8 cellular contexts compared by ENCODE assay signal in the genomic region with DNA sequence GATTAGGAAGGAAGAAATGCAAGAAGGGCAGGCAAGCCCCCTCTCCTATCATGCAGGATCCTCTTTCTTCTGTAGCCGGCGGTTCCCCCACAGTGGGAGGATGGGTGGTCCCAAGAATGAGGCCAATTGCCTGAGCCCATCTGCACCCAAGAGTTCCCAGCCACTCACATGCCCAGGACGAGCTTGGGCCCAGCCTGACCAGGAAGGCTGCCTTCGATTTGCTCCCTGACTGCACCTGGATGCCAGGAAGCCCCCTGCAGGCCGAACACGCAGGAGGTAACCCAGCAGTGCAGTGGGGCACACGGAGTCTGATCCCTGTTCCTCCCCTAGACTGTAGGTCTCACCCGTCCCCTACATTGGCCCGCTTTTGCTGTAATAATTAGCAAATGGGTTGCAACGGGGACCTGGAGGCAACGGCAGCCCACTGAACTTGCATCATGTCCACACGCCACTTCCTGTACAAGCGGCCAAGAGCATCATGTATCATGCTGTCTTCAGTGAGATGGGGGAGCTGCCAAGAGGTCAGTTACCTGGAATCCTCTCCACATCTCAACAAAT.
DNase-seq lines count a peak whose midpoint lies in the region; ATAC-seq and TF ChIP-seq lines count a peak whose summit lies in the region.

No MANE protein-coding gene starts in this region.

- no peaks in the 10 kb centered on the region for H3K9me2 ChIP-seq in neural cell (ENCODE audit: insufficient read depth, low read length)

- H3K9me3 ChIP-seq in CD8-positive, alpha-beta T cell (ENCODE audit: low read length) = no peaks in the 10 kb centered on the region
- H3K9me3 ChIP-seq in NT2/D1 (ENCODE audit: insufficient read depth, low read length) (no peaks in the 10 kb centered on the region), neural cell (ENCODE audit: low read length) (no peaks in the 10 kb centered on the region)

- CTCF ChIA-PET in CD8-positive, alpha-beta T cell (lab: Charles Lee) = interaction anchor here (2.1 kb wide), 1 partner anchor 11 kb away, joined by 14 read pairs; no protein-coding TSS in a partner anchor

- intact Hi-C loops in CD8-positive, alpha-beta T cell (cut with DNase I, micrococcal nuclease) = loop anchor here in 1 of 2 experiments (2.0 kb wide), 1 partner anchor 893 kb away; no protein-coding TSS in a partner anchor

- no peak for TF ChIP-seq EP300 in neural cell (conservative IDR thresholded peaks at IDR 0.05; ENCODE audit: poor library complexity, severe bottlenecking)

- H3F3A ChIP-seq in neural cell (ENCODE audit: insufficient read depth, low read length, poor library complexity, severe bottlenecking) = no peaks in the 10 kb centered on the region

- H3K27me3 Mint-ChIP-seq in CD8-positive, alpha-beta T cell (ENCODE audit: low read depth) = no peaks in the 10 kb centered on the region

- TF ChIP-seq RAD21 in neural cell (conservative IDR thresholded peaks at IDR 0.05) = no peak

- peaks cover 17% of the 10 kb centered on the region for H3K36me3 Mint-ChIP-seq in CD8-positive, alpha-beta T cell

- no peak overlapping the region for H3K4me3 ChIP-seq in CD8-positive, alpha-beta T cell (ENCODE audit: low read depth, low read length)
- no peak overlapping the region for H3K4me3 ChIP-seq in NT2/D1 (ENCODE audit: insufficient read length, low read depth)
- H3K4me3 ChIP-seq in neural cell (ENCODE audit: low read length) = no peak overlapping the region

- H3K79me2 ChIP-seq in neural cell (replicated peaks; ENCODE audit: insufficient read depth, low read length) = no peaks in the 10 kb centered on the region

- H3K4me1 ChIP-seq in CD8-positive, alpha-beta T cell (ENCODE audit: insufficient read depth, low read length) = peaks cover 8% of the 10 kb centered on the region
- H3K4me1 ChIP-seq in NT2/D1 (ENCODE audit: insufficient read depth, insufficient read length) = peaks cover 13% of the 10 kb centered on the region

- POLR2A ChIA-PET in CD8-positive, alpha-beta T cell (lab: Charles Lee) = no interaction called here

- ATAC-seq in CD8-positive, alpha-beta T cell = no peak
- no peak for ATAC-seq in GM21367 (IDR thresholded peaks at IDR 0.05; ENCODE audit: unreplicated experiment)
- no peak for ATAC-seq in HG02884 (IDR thresholded peaks at IDR 0.05; ENCODE audit: unreplicated experiment)

- H3K36me3 ChIP-seq in CD8-positive, alpha-beta T cell (ENCODE audit: insufficient read depth, low read length) = peaks cover 10% of the 10 kb centered on the region
- peaks cover 20% of the 10 kb centered on the region for H3K36me3 ChIP-seq in NT2/D1 (ENCODE audit: insufficient read depth, insufficient read length, low read length)
- H3K36me3 ChIP-seq in neural cell (ENCODE audit: insufficient read depth, low read length) = no peaks in the 10 kb centered on the region

- no peaks in the 10 kb centered on the region for H3K9me3 Mint-ChIP-seq in CD8-positive, alpha-beta T cell

- H3K9ac ChIP-seq in NT2/D1 (ENCODE audit: insufficient read length, low read depth) (peak overlapping the region; percentile 28), neural cell (ENCODE audit: low read length) (no peak overlapping the region)

- DNase-seq in CD8-positive, alpha-beta T cell = peak in 1 of 7 experiments; percentile 48
- DNase-seq in NT2/D1 (ENCODE audit: low read depth, low spot score) (no peak), dermis blood vessel endothelial cell (peak; percentile 11), HUDEP-2 (lab: John Stamatoyannopoulos, UW; ENCODE audit: unreplicated experiment in 76 of 76) (no peak), NCI-H128 (lab: John Stamatoyannopoulos, UW; ENCODE audit: unreplicated experiment) (no peak)

- no peaks in the 10 kb centered on the region for H4K20me1 ChIP-seq in neural cell (ENCODE audit: insufficient read depth)

- H3K4me1 Mint-ChIP-seq in CD8-positive, alpha-beta T cell (ENCODE audit: low read depth) = peaks cover 21% of the 10 kb centered on the region

- H3K27ac ChIP-seq in CD8-positive, alpha-beta T cell (ENCODE audit: low read depth, low read length) = no peak overlapping the region
- H3K27ac ChIP-seq in neural cell (ENCODE audit: low read length) = no peak overlapping the region

- H3K27ac Mint-ChIP-seq in CD8-positive, alpha-beta T cell = peak overlapping the region; percentile 55

- no peaks in the 10 kb centered on the region for H3K27me3 ChIP-seq in CD8-positive, alpha-beta T cell (ENCODE audit: insufficient read depth, low read length)
- no peaks in the 10 kb centered on the region for H3K27me3 ChIP-seq in NT2/D1 (ENCODE audit: insufficient read depth, insufficient read length)
- H3K27me3 ChIP-seq in neural cell (ENCODE audit: insufficient read depth, low read depth, low read length) = no peaks in the 10 kb centered on the region

- TF ChIP-seq CTCF in CD8-positive, alpha-beta T cell (IDR thresholded peaks at IDR 0.05) = no peak
- TF ChIP-seq CTCF in neural cell (IDR thresholded peaks at IDR 0.05; ENCODE audit: poor library complexity, severe bottlenecking) = no peak

- H3K4me2 ChIP-seq in neural cell (ENCODE audit: low read length) = no peak overlapping the region

- H2AFZ ChIP-seq in neural cell (ENCODE audit: low read depth, low read length) = no peak overlapping the region

- H3K4me3 Mint-ChIP-seq in CD8-positive, alpha-beta T cell = peak overlapping the region; percentile 87

TF ChIP-seq in neural cell, 6 proteins besides CTCF, POLR2A, EP300 and RAD21:
- TF ChIP-seq SMC3 (conservative IDR thresholded peaks at IDR 0.05; ENCODE audit: poor library complexity) (no peak), TAF1 (IDR thresholded peaks at IDR 0.05; ENCODE audit: low read depth) (no peak), EZH2 (IDR thresholded peaks at IDR 0.05; ENCODE audit: borderline replicate concordance, insufficient read depth, low read length, poor library complexity, severe bottlenecking) (no peak), POLR2AphosphoS5 (IDR thresholded peaks at IDR 0.05) (peak; percentile 5)
TF ChIP-seq in neural cell: peak in this region for 1.
